15 cellular contexts compared by ENCODE assay signal in the genomic region with DNA sequence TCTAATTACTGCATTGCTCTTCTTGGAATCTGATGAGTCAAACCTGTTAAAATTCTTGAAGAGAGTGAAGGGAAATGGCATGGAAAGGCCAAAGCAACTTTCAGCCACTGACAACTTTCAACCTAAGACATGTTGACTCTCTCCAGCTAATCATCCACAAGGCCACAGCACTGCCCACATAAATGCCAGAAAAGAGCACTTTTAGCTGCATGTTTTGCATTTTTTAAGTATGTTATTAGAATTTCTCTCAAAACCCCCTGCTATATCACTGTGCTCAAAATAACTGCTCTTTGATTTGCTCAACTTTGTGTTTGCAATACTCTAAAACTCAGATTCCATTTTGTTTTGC.
DNase-seq lines count a peak whose midpoint lies in the region; ATAC-seq and TF ChIP-seq lines count a peak whose summit lies in the region.
"Had no signal": no experiment of that assay in that cellular context is flagged by ENCODE, and none has a peak within 500 bp of the region (broad histone marks: within the 10 kb centered on the region; RNA-seq: fewer than 3 reads in every experiment).

No MANE protein-coding gene starts in this region.

- H3K27ac Mint-ChIP-seq in activated T-helper 2 cell treated with anti-CD3 and anti-CD28 coated beads, Interferon-gamma antibody, Interleukin-2, Interleukin-4, amounts not matched to agents 10 μg/mL and 5 μg/mL and 100 μg/mL, durations not matched to agents 14 hours and 24 hours and 36 hours, result no peak overlapping the region

- DNase-seq in AG09309 (ENCODE audit: low read depth) (peak; percentile 27), brain microvascular endothelial cell (peak; percentile 6), transverse colon (no peak), esophagus squamous epithelium (lab: John Stamatoyannopoulos, UW) (no peak), posterior cingulate gyrus (no peak)
- no peak for DNase-seq in activated T-helper 2 cell treated with anti-CD3 and anti-CD28 coated beads, Interferon-gamma antibody, Interleukin-2, Interleukin-4, amounts not matched to agents 10 μg/mL and 5 μg/mL and 100 μg/mL, durations not matched to agents 14 hours and 24 hours and 36 hours (ENCODE audit: low spot score)
- DNase-seq: activated T-cell treated with anti-CD3 and anti-CD28 coated beads for 4 hours, NCI-H1105 treated with DMSO at 0.1 percent for 48 hours, NCI-H526 had no signal

- no peaks in the 10 kb centered on the region for H3K9me3 Mint-ChIP-seq in activated T-helper 2 cell treated with anti-CD3 and anti-CD28 coated beads, Interferon-gamma antibody, Interleukin-2, Interleukin-4, amounts not matched to agents 10 μg/mL and 5 μg/mL and 100 μg/mL, durations not matched to agents 14 hours and 24 hours and 36 hours

- no peaks in the 10 kb centered on the region for H3K36me3 Mint-ChIP-seq in activated T-helper 2 cell treated with anti-CD3 and anti-CD28 coated beads, Interferon-gamma antibody, Interleukin-2, Interleukin-4, amounts not matched to agents 10 μg/mL and 5 μg/mL and 100 μg/mL, durations not matched to agents 14 hours and 24 hours and 36 hours (ENCODE audit: low read depth)
- H3K36me3 Mint-ChIP-seq: brain had no signal

- TF ChIP-seq EP300 in transverse colon (IDR thresholded peaks at IDR 0.05; ENCODE audit: low read depth), result no peak

- H3K4me1 Mint-ChIP-seq in activated T-helper 2 cell treated with anti-CD3 and anti-CD28 coated beads, Interferon-gamma antibody, Interleukin-2, Interleukin-4, amounts not matched to agents 10 μg/mL and 5 μg/mL and 100 μg/mL, durations not matched to agents 14 hours and 24 hours and 36 hours (ENCODE audit: low read depth), result no peaks in the 10 kb centered on the region

- no peaks in the 10 kb centered on the region for H3K27me3 ChIP-seq in brain microvascular endothelial cell (replicated peaks)
- H3K27me3 ChIP-seq in transverse colon, result no peaks in the 10 kb centered on the region
- H3K27me3 ChIP-seq in esophagus squamous epithelium, result no peaks in the 10 kb centered on the region
- H3K27me3 ChIP-seq: vagina had no signal

- no peaks in the 10 kb centered on the region for H3K27me3 Mint-ChIP-seq in activated T-helper 2 cell treated with anti-CD3 and anti-CD28 coated beads, Interferon-gamma antibody, Interleukin-2, Interleukin-4, amounts not matched to agents 10 μg/mL and 5 μg/mL and 100 μg/mL, durations not matched to agents 14 hours and 24 hours and 36 hours (ENCODE audit: low read depth)

- no peaks in the 10 kb centered on the region for H3K9me3 ChIP-seq in transverse colon
- H3K9me3 ChIP-seq in esophagus squamous epithelium, result no peaks in the 10 kb centered on the region
- H3K9me3 ChIP-seq: vagina had no signal

- ATAC-seq in GM19025 (IDR thresholded peaks at IDR 0.05; ENCODE audit: low read depth, unreplicated experiment) (peak; percentile 47), HG02943 (IDR thresholded peaks at IDR 0.05; ENCODE audit: low read depth, unreplicated experiment) (peak; percentile 48)
- ATAC-seq: HCT116, Right ventricle myocardium inferior had no signal

- no peak overlapping the region for H3K27ac ChIP-seq in brain microvascular endothelial cell
- no peak overlapping the region for H3K27ac ChIP-seq in transverse colon
- H3K27ac ChIP-seq in esophagus squamous epithelium, result no peak overlapping the region
- H3K27ac ChIP-seq: vagina had no signal

- in situ Hi-C loops in brain microvascular endothelial cell (cut with HindIII; ENCODE audit: low pct_ligation_motif_present, low sequenced_read_pairs), result no loop called here
- in situ Hi-C loops in transverse colon (cut with MboI; ENCODE audit: low pct_ligation_motif_present in 1 of 4, low pct_unique_long_range_greater_than_20kb in 1 of 4, low sequenced_read_pairs in 3 of 4), result no loop called here

- no peaks in the 10 kb centered on the region for H3K36me3 ChIP-seq in brain microvascular endothelial cell (replicated peaks)
- no peaks in the 10 kb centered on the region for H3K36me3 ChIP-seq in transverse colon
- H3K36me3 ChIP-seq in esophagus squamous epithelium, result no peaks in the 10 kb centered on the region
- H3K36me3 ChIP-seq: vagina had no signal

- intact Hi-C loops in transverse colon (cut with DNase I; ENCODE audit: low total_unique reads) (no loop called here), esophagus squamous epithelium (cut with DNase I) (no loop called here), posterior cingulate gyrus (cut with DNase I) (no loop called here)
- intact Hi-C loops in activated T-helper 2 cell treated with anti-CD3 and anti-CD28 coated beads, Interferon-gamma antibody, Interleukin-2, Interleukin-4, amounts not matched to agents 10 μg/mL and 5 μg/mL and 100 μg/mL, durations not matched to agents 14 hours and 24 hours and 36 hours (cut with micrococcal nuclease), result no loop called here

- H3K4me1 ChIP-seq in transverse colon (peaks cover 0 to 3% (median 0%) of the 10 kb centered on the region in 4 donors), esophagus squamous epithelium (no peaks in the 10 kb centered on the region)
- H3K4me1 ChIP-seq: vagina had no signal

- H3K4me3 Mint-ChIP-seq in activated T-helper 2 cell treated with anti-CD3 and anti-CD28 coated beads, Interferon-gamma antibody, Interleukin-2, Interleukin-4, amounts not matched to agents 10 μg/mL and 5 μg/mL and 100 μg/mL, durations not matched to agents 14 hours and 24 hours and 36 hours (ENCODE audit: low read depth), result no peak overlapping the region

- no peak for TF ChIP-seq POLR2A in transverse colon (IDR thresholded peaks at IDR 0.05)
- no peak for TF ChIP-seq POLR2A in esophagus squamous epithelium (IDR thresholded peaks at IDR 0.05)

- TF ChIP-seq CTCF in AG09309 (IDR thresholded peaks at IDR 0.05; ENCODE audit: control insufficient read depth, insufficient read depth, low read depth, low read length, missing control alignments) (no peak), brain microvascular endothelial cell (IDR thresholded peaks at IDR 0.05; ENCODE audit: low read depth, low read length, missing control alignments) (no peak), transverse colon (IDR thresholded peaks at IDR 0.05) (no peak), esophagus squamous epithelium (IDR thresholded peaks at IDR 0.05) (no peak)

- H3K4me3 ChIP-seq in AG09309 (ENCODE audit: control insufficient read depth, low read depth, low read length) (no peak overlapping the region), brain microvascular endothelial cell (ENCODE audit: low read depth, low read length) (no peak overlapping the region), transverse colon (no peak overlapping the region), esophagus squamous epithelium (no peak overlapping the region)
- H3K4me3 ChIP-seq: vagina had no signal

Comparison
In these comparisons a context has a peak if more than half of its experiments do, and no peak if none do; other contexts are left out.
1. DNase-seq: peak in AG09309 (single experiment) and brain microvascular endothelial cell (single experiment); none in transverse colon (single experiment), activated T-helper 2 cell treated with anti-CD3 and anti-CD28 coated beads, Interferon-gamma antibody, Interleukin-2, Interleukin-4, amounts not matched to agents 10 μg/mL and 5 μg/mL and 100 μg/mL, durations not matched to agents 14 hours and 24 hours and 36 hours (single experiment), esophagus squamous epithelium (single experiment) and posterior cingulate gyrus (0 of 10).